Comparison of ENCODE assay signal across 8 cellular contexts in genomic region chr6:39029156-39030011, GRCh38. TPM values are rescaled to one million over a fixed set of nuclear protein-coding genes. Genes with fewer than 3 reads are reported as not detected.
DNase-seq lines count a peak whose midpoint lies in the region; ATAC-seq and TF ChIP-seq lines count a peak whose summit lies in the region.

No MANE protein-coding gene starts in this region.

- H4K20me1 ChIP-seq in osteoblast (ENCODE audit: insufficient read depth, low read length): no peaks in the 10 kb centered on the region

- DNase-seq in GM10248 (ENCODE audit: extremely low spot score): peak; percentile 72
- DNase-seq in endodermal cell: peak; percentile 94
- DNase-seq in osteoblast (ENCODE audit: insufficient read length, low spot score, missing footprints): peak; percentile 55
- no peak for DNase-seq in vagina (ENCODE audit: extremely low spot score in 2 of 2)

- TF ChIP-seq POLR2A in vagina (IDR thresholded peaks at IDR 0.05): no peak

- peaks cover 8% of the 10 kb centered on the region for H3K27me3 ChIP-seq in endodermal cell (ENCODE audit: control insufficient read depth, insufficient read depth, low read length, poor library complexity, severe bottlenecking)
- H3K27me3 ChIP-seq in osteoblast (ENCODE audit: insufficient read depth, low read length): peaks cover under 1% of the 10 kb centered on the region
- H3K27me3 ChIP-seq in vagina: no peaks in the 10 kb centered on the region

- H3K9me3 ChIP-seq in endodermal cell (ENCODE audit: control insufficient read depth, low read length): no peaks in the 10 kb centered on the region
- H3K9me3 ChIP-seq in osteoblast (ENCODE audit: low read depth, low read length): no peaks in the 10 kb centered on the region
- no peaks in the 10 kb centered on the region for H3K9me3 ChIP-seq in vagina

- H2AFZ ChIP-seq in osteoblast (ENCODE audit: low read length): no peak overlapping the region

- H3K27ac Mint-ChIP-seq in endodermal cell: no peak overlapping the region

- H3K9me3 Mint-ChIP-seq in endodermal cell: no peaks in the 10 kb centered on the region

- H3K4me3 Mint-ChIP-seq in endodermal cell: no peak overlapping the region

- H3K36me3 ChIP-seq in endodermal cell (ENCODE audit: control insufficient read depth, insufficient read depth, low read length) (no peaks in the 10 kb centered on the region), osteoblast (ENCODE audit: insufficient read depth, low read length) (no peaks in the 10 kb centered on the region), vagina (no peaks in the 10 kb centered on the region)

- WGBS in endodermal cell (ENCODE audit: insufficient coverage in 1 of 2, insufficient read length in 1 of 2), 2 experiments: 57 to 77% methylated on average over 5 to 13 of the region's 13 CpGs

- peak; percentile 56 for ATAC-seq in HG03342 (IDR thresholded peaks at IDR 0.05; ENCODE audit: unreplicated experiment)
- no peak for ATAC-seq in GM19324 (IDR thresholded peaks at IDR 0.05; ENCODE audit: low FRiP score, unreplicated experiment)
- no peak for ATAC-seq in HG03469 (IDR thresholded peaks at IDR 0.05; ENCODE audit: unreplicated experiment)

- CTCF ChIA-PET in GM10248 (lab: Yijun Ruan, JAX): interaction anchor here (0.6 to 2.1 kb wide), 10 partner anchors 8 to 274 kb away, joined by 3 to 9 read pairs (median 3); no protein-coding TSS in a partner anchor

- no peaks in the 10 kb centered on the region for H3K4me1 ChIP-seq in endodermal cell (ENCODE audit: control insufficient read depth, insufficient read depth, low read length)
- no peaks in the 10 kb centered on the region for H3K4me1 ChIP-seq in osteoblast (ENCODE audit: insufficient read depth, low read length)
- no peaks in the 10 kb centered on the region for H3K4me1 ChIP-seq in vagina

- H3K79me2 ChIP-seq in osteoblast (ENCODE audit: insufficient read depth, low read length): no peaks in the 10 kb centered on the region

- intact Hi-C loops in vagina (cut with DNase I): no loop called here

- peaks cover 14% of the 10 kb centered on the region for H3K4me1 Mint-ChIP-seq in endodermal cell

- no peak overlapping the region for H3K4me3 ChIP-seq in endodermal cell (ENCODE audit: low read length)
- no peak overlapping the region for H3K4me3 ChIP-seq in osteoblast (ENCODE audit: insufficient read depth, low read length)
- H3K4me3 ChIP-seq in vagina: no peak overlapping the region

- H3K27ac ChIP-seq in VCaP (no peak overlapping the region), endodermal cell (ENCODE audit: low read depth, low read length) (no peak overlapping the region), osteoblast (ENCODE audit: low read depth, low read length) (no peak overlapping the region), vagina (no peak overlapping the region)

- H3K9ac ChIP-seq in endodermal cell (ENCODE audit: extremely low read depth, low read length, poor library complexity, severe bottlenecking): no peak overlapping the region

- POLR2A ChIA-PET in GM10248 (lab: Yijun Ruan, JAX): no interaction called here

- H3K27me3 Mint-ChIP-seq in endodermal cell (ENCODE audit: insufficient read depth): peaks cover 26% of the 10 kb centered on the region

- no peak overlapping the region for H3K4me2 ChIP-seq in osteoblast (ENCODE audit: insufficient read depth, low read length)

- no peaks in the 10 kb centered on the region for H3K36me3 Mint-ChIP-seq in endodermal cell (ENCODE audit: low read depth)

- TF ChIP-seq CTCF in GM10248 (IDR thresholded peaks at IDR 0.05; ENCODE audit: control extremely low read depth, extremely low read depth, low read depth, missing control alignments) (peak; percentile 86), VCaP (conservative IDR thresholded peaks at IDR 0.05) (peak; percentile 43), endodermal cell (conservative IDR thresholded peaks at IDR 0.05) (peak; percentile 93), osteoblast (IDR thresholded peaks at IDR 0.05; ENCODE audit: extremely low read depth, low read depth, low read length) (peak; percentile 66), vagina (IDR thresholded peaks at IDR 0.05) (peak in 1 of 3 experiments; percentile 8)

RNA-seq across cellular contexts. Expression of gene GLP1R, which starts 19.2 kb away (rescaled TPM):
- total RNA-seq in endodermal cell: under 1 TPM in 1 of 2 donors, not detected in 1; 0.15 TPM
- polyA plus RNA-seq in endodermal cell (2013, experiment 1 of 2): 0.18 TPM
- 0.25 TPM for polyA plus RNA-seq in endodermal cell (2013, experiment 2 of 2)
- not detected in 2 replicates for total RNA-seq in osteoblast
- total RNA-seq in vagina: not detected

Comparison
In these comparisons a context has a peak if more than half of its experiments do, and no peak if none do; other contexts are left out.
1. DNase-seq: peak in GM10248 (single experiment), endodermal cell (single experiment) and osteoblast (single experiment); none in vagina (0 of 2).